ENCODE assay signal across 11 cellular contexts in genomic region chr6:137102851-137103492, GRCh38. TPM values are rescaled to one million over a fixed set of nuclear protein-coding genes. Genes with fewer than 3 reads are reported as not detected.
DNase-seq lines count a peak whose midpoint lies in the region; ATAC-seq and TF ChIP-seq lines count a peak whose summit lies in the region.
"Had no signal": no experiment of that assay in that cellular context is flagged by ENCODE, and none has a peak within 500 bp of the region (broad histone marks: within the 10 kb centered on the region; RNA-seq: fewer than 3 reads in every experiment).

No MANE protein-coding gene starts in this region.

- H3K4me1 ChIP-seq in OCI-LY3 (ENCODE audit: low read length) (peaks cover 93% of the 10 kb centered on the region), vagina (peaks cover 7% of the 10 kb centered on the region)

- H3K9me3 ChIP-seq in OCI-LY3 (ENCODE audit: insufficient read depth, low read length) (no peaks in the 10 kb centered on the region), vagina (no peaks in the 10 kb centered on the region)
- H3K9me3 ChIP-seq: SK-N-SH had no signal

- ATAC-seq in HG02798 (IDR thresholded peaks at IDR 0.05; ENCODE audit: poor library complexity, unreplicated experiment): peak; percentile 95
- peak; percentile 97 for ATAC-seq in stimulated activated naive CD8-positive, alpha-beta T cell treated with anti-CD3 and anti-CD28 coated beads, Interleukin-15, amount 100 ng/mL, for 72 hours

- H3K36me3 ChIP-seq in OCI-LY3 (replicated peaks; ENCODE audit: low read depth, low read length) (no peaks in the 10 kb centered on the region), vagina (no peaks in the 10 kb centered on the region)
- H3K36me3 ChIP-seq: cardiac muscle cell had no signal

- no peak overlapping the region for H2AFZ ChIP-seq in OCI-LY3 (ENCODE audit: low read depth, low read length)

- H3K27ac ChIP-seq in OCI-LY3 (ENCODE audit: low read length) (peak overlapping the region; percentile 98), vagina (no peak overlapping the region)
- H3K27ac ChIP-seq: cardiac muscle cell had no signal

- intact Hi-C loops in vagina (cut with DNase I): no loop called here

- no peaks in the 10 kb centered on the region for H3K27me3 ChIP-seq in OCI-LY3 (ENCODE audit: low read depth, low read length)
- H3K27me3 ChIP-seq in vagina: no peaks in the 10 kb centered on the region
- H3K27me3 ChIP-seq: cardiac muscle cell had no signal

- H3K79me2 ChIP-seq in OCI-LY3 (ENCODE audit: low read length): no peaks in the 10 kb centered on the region

- H3K4me3 Mint-ChIP-seq in stimulated activated naive CD8-positive, alpha-beta T cell treated with anti-CD3 and anti-CD28 coated beads, Interleukin-15, amount 100 ng/mL, for 72 hours: peak overlapping the region; percentile 41 to 60

- H3K9me3 Mint-ChIP-seq in stimulated activated naive CD8-positive, alpha-beta T cell treated with anti-CD3 and anti-CD28 coated beads, Interleukin-15, amount 100 ng/mL, for 72 hours: peaks cover 0 to 9% of the 10 kb centered on the region in 2 donors

- peak overlapping the region; percentile 46 for H3K4me3 ChIP-seq in OCI-LY3 (ENCODE audit: low read length)
- no peak overlapping the region for H3K4me3 ChIP-seq in vagina
- H3K4me3 ChIP-seq: cardiac muscle cell had no signal

- H3K4me2 ChIP-seq in OCI-LY3 (ENCODE audit: low read length): peak overlapping the region; percentile 71
- H3K4me2 ChIP-seq: SK-N-SH had no signal

- DNase-seq in stimulated activated CD4-positive, alpha-beta T cell treated with anti-CD3 and anti-CD28 coated beads, Interleukin-15, amount 100 ng/mL, for 24 hours: peak; percentile 12
- DNase-seq in stimulated activated CD4-positive, alpha-beta T cell treated with anti-CD3 and anti-CD28 coated beads, Interleukin-2, amount 100 ng/mL, for 48 hours: no peak
- DNase-seq in stimulated activated naive CD8-positive, alpha-beta T cell treated with anti-CD3 and anti-CD28 coated beads, Interleukin-15, amount 100 ng/mL, for 72 hours: peak; percentile 44 to 74
- DNase-seq in NCI-H146 treated with DMSO at 0.1 percent for 48 hours (lab: John Stamatoyannopoulos, UW; ENCODE audit: unreplicated experiment) (no peak), D341Med (ENCODE audit: low spot score) (no peak), vagina (ENCODE audit: extremely low spot score in 2 of 2) (no peak)
- DNase-seq: IMR-90, SK-N-SH had no signal

- peaks cover 8% of the 10 kb centered on the region for H3K27me3 Mint-ChIP-seq in stimulated activated naive CD8-positive, alpha-beta T cell treated with anti-CD3 and anti-CD28 coated beads, Interleukin-15, amount 100 ng/mL, for 72 hours

- peak overlapping the region; percentile 85 for H3K9ac ChIP-seq in OCI-LY3 (ENCODE audit: low read length)
- H3K9ac ChIP-seq: SK-N-SH had no signal

- TF ChIP-seq CTCF in OCI-LY3 (IDR thresholded peaks at IDR 0.05; ENCODE audit: low read depth, low read length) (no peak), vagina (IDR thresholded peaks at IDR 0.05) (no peak)

- H3K4me1 Mint-ChIP-seq in stimulated activated naive CD8-positive, alpha-beta T cell treated with anti-CD3 and anti-CD28 coated beads, Interleukin-15, amount 100 ng/mL, for 72 hours: peaks cover 33% of the 10 kb centered on the region

- H3K27ac Mint-ChIP-seq in stimulated activated naive CD8-positive, alpha-beta T cell treated with anti-CD3 and anti-CD28 coated beads, Interleukin-15, amount 100 ng/mL, for 72 hours: peak overlapping the region; percentile 59 to 78

- no peaks in the 10 kb centered on the region for H4K20me1 ChIP-seq in OCI-LY3 (ENCODE audit: insufficient read depth, low read length)

- no peak for TF ChIP-seq POLR2A in vagina (IDR thresholded peaks at IDR 0.05)

RNA-seq across cellular contexts. Expression of gene IL20RA, which starts 58.2 kb away (rescaled TPM):
- 21.9 TPM for total RNA-seq in vagina
- total RNA-seq: IMR-90 had no signal

Comparison
In these comparisons a context has a peak if more than half of its experiments do, and no peak if none do; other contexts are left out.
1. DNase-seq: peak in stimulated activated CD4-positive, alpha-beta T cell treated with anti-CD3 and anti-CD28 coated beads, Interleukin-15, amount 100 ng/mL, for 24 hours (single experiment) and stimulated activated naive CD8-positive, alpha-beta T cell treated with anti-CD3 and anti-CD28 coated beads, Interleukin-15, amount 100 ng/mL, for 72 hours (2 of 2); none in stimulated activated CD4-positive, alpha-beta T cell treated with anti-CD3 and anti-CD28 coated beads, Interleukin-2, amount 100 ng/mL, for 48 hours (0 of 2), NCI-H146 treated with DMSO at 0.1 percent for 48 hours (single experiment), D341Med (single experiment) and vagina (0 of 2).